In genomic region chr15:67380921-67381320, GRCh38 we compare ENCODE assay signal across 22 cellular contexts.
"Had no signal": no experiment of that assay in that cellular context is flagged by ENCODE, and none has a peak within 500 bp of the region (broad histone marks: within the 10 kb centered on the region; RNA-seq: fewer than 3 reads in every experiment).

No MANE protein-coding gene starts in this region.

- H3K36me3 ChIP-seq: lower lobe of right lung, neutrophil, right lobe of liver, suprapubic skin, transverse colon, upper lobe of right lung, uterus had no signal

- H3K27ac Mint-ChIP-seq: immature natural killer cell; naive thymus-derived CD8-positive, alpha-beta T cell; nephron progenitor cell; progenitor cell of endocrine pancreas; stimulated activated memory B cell treated with anti-CD40 and anti-IgM and Interleukin-4, amounts not matched to agents 10 μg/mL and 1 μg/mL and 100 μg/mL, for 72 hours; stimulated activated naive CD8-positive, alpha-beta T cell treated with anti-CD3 and anti-CD28 coated beads, Interleukin-15, Interleukin-2, amounts not matched to agents 100 ng/mL and 50 ng/mL, for 24 hours had no signal

- H3K4me1 Mint-ChIP-seq: immature natural killer cell; naive thymus-derived CD8-positive, alpha-beta T cell; stimulated activated memory B cell treated with anti-CD40 and anti-IgM and Interleukin-4, amounts not matched to agents 10 μg/mL and 1 μg/mL and 100 μg/mL, for 72 hours had no signal

- H3K4me1 ChIP-seq: lower lobe of right lung, parathyroid adenoma, right lobe of liver, suprapubic skin, transverse colon, upper lobe of right lung, uterus had no signal

- H3K27ac ChIP-seq: dorsolateral prefrontal cortex, lower lobe of right lung, neutrophil, parathyroid adenoma, right lobe of liver, suprapubic skin, transverse colon, upper lobe of right lung, uterus had no signal

- H3K9ac ChIP-seq: parathyroid adenoma had no signal

- H3K4me3 ChIP-seq: dorsolateral prefrontal cortex, lower lobe of right lung, right lobe of liver, suprapubic skin, transverse colon, upper lobe of right lung, uterus had no signal

- H2AFZ ChIP-seq: parathyroid adenoma had no signal

- H3K4me3 Mint-ChIP-seq: immature natural killer cell; naive thymus-derived CD8-positive, alpha-beta T cell; nephron progenitor cell; stimulated activated memory B cell treated with anti-CD40 and anti-IgM and Interleukin-4, amounts not matched to agents 10 μg/mL and 1 μg/mL and 100 μg/mL, for 72 hours; stimulated activated naive CD8-positive, alpha-beta T cell treated with anti-CD3 and anti-CD28 coated beads, Interleukin-15, Interleukin-2, amounts not matched to agents 100 ng/mL and 50 ng/mL, for 24 hours had no signal

- ATAC-seq: left ventricle myocardium superior; lower lobe of right lung; naive thymus-derived CD8-positive, alpha-beta T cell; right lobe of liver; stimulated activated memory B cell treated with anti-CD40 and anti-IgM and Interleukin-4, amounts not matched to agents 10 μg/mL and 1 μg/mL and 100 μg/mL, for 72 hours; upper lobe of right lung had no signal

- H3K9me3 ChIP-seq: lower lobe of right lung, neutrophil, right lobe of liver, suprapubic skin, transverse colon, upper lobe of right lung, uterus had no signal

- H3K9me3 Mint-ChIP-seq: immature natural killer cell; naive thymus-derived CD8-positive, alpha-beta T cell; nephron progenitor cell; stimulated activated memory B cell treated with anti-CD40 and anti-IgM and Interleukin-4, amounts not matched to agents 10 μg/mL and 1 μg/mL and 100 μg/mL, for 72 hours; stimulated activated naive CD8-positive, alpha-beta T cell treated with anti-CD3 and anti-CD28 coated beads, Interleukin-15, Interleukin-2, amounts not matched to agents 100 ng/mL and 50 ng/mL, for 24 hours had no signal

- H3K27me3 ChIP-seq: dorsolateral prefrontal cortex, right lobe of liver, suprapubic skin, transverse colon, upper lobe of right lung, uterus had no signal

- H3K27me3 Mint-ChIP-seq: progenitor cell of endocrine pancreas had no signal

- H3K79me2 ChIP-seq: parathyroid adenoma had no signal

- H3K36me3 Mint-ChIP-seq: immature natural killer cell; naive thymus-derived CD8-positive, alpha-beta T cell; stimulated activated memory B cell treated with anti-CD40 and anti-IgM and Interleukin-4, amounts not matched to agents 10 μg/mL and 1 μg/mL and 100 μg/mL, for 72 hours had no signal

- DNase-seq: dorsolateral prefrontal cortex; effector CD4-positive, alpha-beta T cell; hypothalamus; immature natural killer cell; islet precursor cell; left ventricle myocardium superior; lower lobe of right lung; naive thymus-derived CD8-positive, alpha-beta T cell; nephron progenitor cell; right lobe of liver; small intestine; stimulated activated CD4-positive, alpha-beta T cell treated with anti-CD3 and anti-CD28 coated beads, Interleukin-15, amount 100 ng/mL, for 24 hours; stimulated activated CD4-positive, alpha-beta T cell treated with anti-CD3 and anti-CD28 coated beads, Interleukin-4, amount 100 ng/mL, for 1 hour; transverse colon; upper lobe of right lung; uterus had no signal
